ENCODE assay signal across 8 cellular contexts in the genomic region with DNA sequence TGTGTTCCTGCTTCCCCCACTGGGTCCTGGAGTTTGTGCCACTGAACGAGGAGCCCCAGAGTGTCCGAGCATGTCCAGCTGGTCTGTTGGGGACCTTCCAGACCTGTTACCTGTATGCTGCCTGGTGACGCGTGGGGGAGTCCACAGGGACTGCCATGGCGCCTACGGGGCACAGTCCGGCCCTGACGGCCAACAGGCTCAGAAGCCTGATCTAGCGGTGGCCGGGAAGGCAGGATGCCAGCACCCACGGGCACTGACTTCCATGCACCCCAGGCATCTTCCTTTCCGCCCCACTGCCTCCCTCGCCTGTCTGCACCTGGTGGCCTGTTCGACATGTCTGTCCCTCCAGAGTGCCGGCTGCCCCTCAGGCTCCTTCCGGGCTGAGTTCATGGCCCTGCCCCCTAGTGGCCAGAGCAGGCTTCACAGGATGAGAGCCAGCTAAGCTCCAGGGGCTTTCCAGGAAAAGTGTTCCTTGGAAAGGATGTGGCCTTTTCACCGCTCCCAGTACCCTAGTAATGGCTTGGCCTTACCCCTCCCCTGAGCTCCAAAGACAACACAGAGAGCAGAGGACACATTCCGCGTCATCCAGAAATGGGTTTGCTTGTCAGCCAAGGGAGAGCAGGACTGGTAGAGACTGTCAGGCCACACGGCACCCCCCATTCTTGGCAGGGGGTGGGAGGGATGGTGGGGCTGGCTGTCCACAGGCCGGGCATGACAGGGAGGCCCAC. TPM values are rescaled to one million over a fixed set of nuclear protein-coding genes. Genes with fewer than 3 reads are reported as not detected.
DNase-seq lines count a peak whose midpoint lies in the region; ATAC-seq and TF ChIP-seq lines count a peak whose summit lies in the region.

No MANE protein-coding gene starts in this region.

- peak overlapping the region; percentile 57 for H3K4me3 ChIP-seq in OCI-LY3 (ENCODE audit: low read length)
- H3K4me3 ChIP-seq in prostate gland = no peak overlapping the region

- ATAC-seq in GM21619 (IDR thresholded peaks at IDR 0.05; ENCODE audit: unreplicated experiment) = no peak
- ATAC-seq in GM21576 (IDR thresholded peaks at IDR 0.05; ENCODE audit: unreplicated experiment) = no peak

- H3K27me3 Mint-ChIP-seq in activated T-helper 1 cell treated with anti-CD3 and anti-CD28 coated beads, Interleukin-12 subunit alpha, Interleukin-12 subunit beta, Interleukin-2, Interleukin-4 antibody, amounts not matched to agents 30 ng/mL and 10 ng/mL and 1 ng/mL, durations not matched to agents 14 hours and 24 hours and 36 hours (ENCODE audit: insufficient read depth) = peaks cover 9% of the 10 kb centered on the region

- H3K27ac ChIP-seq in OCI-LY3 (ENCODE audit: low read length) (no peak overlapping the region), prostate gland (no peak overlapping the region)

- intact Hi-C loops in activated T-helper 1 cell treated with anti-CD3 and anti-CD28 coated beads, Interleukin-12 subunit alpha, Interleukin-12 subunit beta, Interleukin-2, Interleukin-4 antibody, amounts not matched to agents 30 ng/mL and 10 ng/mL and 1 ng/mL, durations not matched to agents 14 hours and 24 hours and 36 hours (cut with micrococcal nuclease) = loop anchor here (1.0 to 10.0 kb wide), 2 partner anchors 8 to 406 kb away; a partner anchor contains a TSS
- intact Hi-C loops in prostate gland (cut with DNase I) = no loop called here

- H3K4me1 ChIP-seq in OCI-LY3 (ENCODE audit: low read length) (peaks cover 26% of the 10 kb centered on the region), prostate gland (replicated peaks) (peaks cover 5% of the 10 kb centered on the region)

- peaks cover 29% of the 10 kb centered on the region for H3K4me1 Mint-ChIP-seq in activated T-helper 1 cell treated with anti-CD3 and anti-CD28 coated beads, Interleukin-12 subunit alpha, Interleukin-12 subunit beta, Interleukin-2, Interleukin-4 antibody, amounts not matched to agents 30 ng/mL and 10 ng/mL and 1 ng/mL, durations not matched to agents 14 hours and 24 hours and 36 hours (ENCODE audit: low read depth)

- H3K9me3 ChIP-seq in OCI-LY3 (ENCODE audit: insufficient read depth, low read length) = no peaks in the 10 kb centered on the region
- no peaks in the 10 kb centered on the region for H3K9me3 ChIP-seq in prostate gland

- H3K4me2 ChIP-seq in OCI-LY3 (ENCODE audit: low read length) = peak overlapping the region; percentile 69

- H3K79me2 ChIP-seq in OCI-LY3 (ENCODE audit: low read length) = no peaks in the 10 kb centered on the region

- H3K27ac Mint-ChIP-seq in activated T-helper 1 cell treated with anti-CD3 and anti-CD28 coated beads, Interleukin-12 subunit alpha, Interleukin-12 subunit beta, Interleukin-2, Interleukin-4 antibody, amounts not matched to agents 30 ng/mL and 10 ng/mL and 1 ng/mL, durations not matched to agents 14 hours and 24 hours and 36 hours = peak overlapping the region; percentile 61

- whole genome bisulfite sequencing in prostate gland = 66% methylated on average over 21 of the region's 21 CpGs

- H3K27me3 ChIP-seq in OCI-LY3 (ENCODE audit: low read depth, low read length) (no peaks in the 10 kb centered on the region), prostate gland (replicated peaks; ENCODE audit: insufficient read depth) (no peaks in the 10 kb centered on the region)

- no peaks in the 10 kb centered on the region for H4K20me1 ChIP-seq in OCI-LY3 (ENCODE audit: insufficient read depth, low read length)

- no peak overlapping the region for H3K9ac ChIP-seq in OCI-LY3 (ENCODE audit: low read length)

- no peaks in the 10 kb centered on the region for H3K36me3 Mint-ChIP-seq in activated T-helper 1 cell treated with anti-CD3 and anti-CD28 coated beads, Interleukin-12 subunit alpha, Interleukin-12 subunit beta, Interleukin-2, Interleukin-4 antibody, amounts not matched to agents 30 ng/mL and 10 ng/mL and 1 ng/mL, durations not matched to agents 14 hours and 24 hours and 36 hours (ENCODE audit: low read depth)

- DNase-seq in SIG-M5 treated with dmso at 0.1 percent for 504 hours (lab: John Stamatoyannopoulos, UW; ENCODE audit: unreplicated experiment) = peak; percentile 31
- DNase-seq in SIG-M5 (lab: John Stamatoyannopoulos, UW) = no peak
- peak; percentile 47 for DNase-seq in activated T-helper 1 cell treated with anti-CD3 and anti-CD28 coated beads, Interleukin-12 subunit alpha, Interleukin-12 subunit beta, Interleukin-2, Interleukin-4 antibody, amounts not matched to agents 30 ng/mL and 10 ng/mL and 1 ng/mL, durations not matched to agents 14 hours and 24 hours and 36 hours (ENCODE audit: low spot score)
- peak; percentile 68 for DNase-seq in foreskin melanocyte
- DNase-seq in prostate gland (ENCODE audit: low spot score) = no peak

- no peak for TF ChIP-seq POLR2A in prostate gland (IDR thresholded peaks at IDR 0.05)

- H2AFZ ChIP-seq in OCI-LY3 (ENCODE audit: low read depth, low read length) = peak overlapping the region; percentile 94

- H3K9me3 Mint-ChIP-seq in activated T-helper 1 cell treated with anti-CD3 and anti-CD28 coated beads, Interleukin-12 subunit alpha, Interleukin-12 subunit beta, Interleukin-2, Interleukin-4 antibody, amounts not matched to agents 30 ng/mL and 10 ng/mL and 1 ng/mL, durations not matched to agents 14 hours and 24 hours and 36 hours = no peaks in the 10 kb centered on the region

- H3K36me3 ChIP-seq in OCI-LY3 (replicated peaks; ENCODE audit: low read depth, low read length) = no peaks in the 10 kb centered on the region
- H3K36me3 ChIP-seq in prostate gland = no peaks in the 10 kb centered on the region

- peak; percentile 92 for TF ChIP-seq CTCF in OCI-LY3 (IDR thresholded peaks at IDR 0.05; ENCODE audit: low read depth, low read length)
- TF ChIP-seq CTCF in prostate gland (IDR thresholded peaks at IDR 0.05) = peak; percentile 48 to 68 (median 56)

- H3K4me3 Mint-ChIP-seq in activated T-helper 1 cell treated with anti-CD3 and anti-CD28 coated beads, Interleukin-12 subunit alpha, Interleukin-12 subunit beta, Interleukin-2, Interleukin-4 antibody, amounts not matched to agents 30 ng/mL and 10 ng/mL and 1 ng/mL, durations not matched to agents 14 hours and 24 hours and 36 hours = no peak overlapping the region

RNA-seq across cellular contexts. Expression of a gene that starts 35.7 kb away (rescaled TPM):
- 39.0 and 39.9 TPM in 2 replicates for total RNA-seq in activated T-helper 1 cell treated with anti-CD3 and anti-CD28 coated beads, Interleukin-12 subunit alpha, Interleukin-12 subunit beta, Interleukin-2, Interleukin-4 antibody, amounts not matched to agents 30 ng/mL and 10 ng/mL and 1 ng/mL, durations not matched to agents 14 hours and 24 hours and 36 hours
- total RNA-seq in prostate gland = 100 to 1,000 TPM; 102 to 108 TPM

RNA-seq across cellular contexts. Expression of a gene that starts 50.9 kb away (rescaled TPM):
- 1.6 and 2.1 TPM in 2 replicates for total RNA-seq in activated T-helper 1 cell treated with anti-CD3 and anti-CD28 coated beads, Interleukin-12 subunit alpha, Interleukin-12 subunit beta, Interleukin-2, Interleukin-4 antibody, amounts not matched to agents 30 ng/mL and 10 ng/mL and 1 ng/mL, durations not matched to agents 14 hours and 24 hours and 36 hours
- 10 to 100 TPM in 1 of 2 donors, 1 to 10 TPM in 1; 7.5 to 10.5 TPM for total RNA-seq in prostate gland

RNA-seq across cellular contexts. Expression of a gene that starts 51.8 kb away (rescaled TPM):
- 0.29 and 0.65 TPM in 2 replicates for total RNA-seq in activated T-helper 1 cell treated with anti-CD3 and anti-CD28 coated beads, Interleukin-12 subunit alpha, Interleukin-12 subunit beta, Interleukin-2, Interleukin-4 antibody, amounts not matched to agents 30 ng/mL and 10 ng/mL and 1 ng/mL, durations not matched to agents 14 hours and 24 hours and 36 hours
- total RNA-seq in prostate gland = under 1 TPM in 1 of 2 donors, not detected in 1; 0.51 TPM

Comparison
In these comparisons a context has a peak if more than half of its experiments do, and no peak if none do; other contexts are left out.
1. DNase-seq: peak in SIG-M5 treated with dmso at 0.1 percent for 504 hours (single experiment), activated T-helper 1 cell treated with anti-CD3 and anti-CD28 coated beads, Interleukin-12 subunit alpha, Interleukin-12 subunit beta, Interleukin-2, Interleukin-4 antibody, amounts not matched to agents 30 ng/mL and 10 ng/mL and 1 ng/mL, durations not matched to agents 14 hours and 24 hours and 36 hours (single experiment) and foreskin melanocyte (single experiment); none in SIG-M5 (single experiment) and prostate gland (single experiment).